ENCODE assay signal across 30 cellular contexts in genomic region chr3:109831403-109831802, GRCh38.
"Had no signal": no experiment of that assay in that cellular context is flagged by ENCODE, and none has a peak within 500 bp of the region (broad histone marks: within the 10 kb centered on the region; RNA-seq: fewer than 3 reads in every experiment).

No MANE protein-coding gene starts in this region.

- DNase-seq: activated CD4-positive, alpha-beta memory T cell treated with anti-CD3 and anti-CD28 coated beads, Interleukin-2, amount 10 ng/mL, durations not matched to agents 7 days and 5 days; activated CD4-positive, alpha-beta T cell treated with anti-CD3 and anti-CD28 coated beads for 36 hours; activated CD4-positive, alpha-beta T cell treated with anti-CD3 and anti-CD28 coated beads, Interleukin-2, amount 50 U/mL, for 1 hour; activated gamma-delta T cell; activated naive CD4-positive, alpha-beta T cell treated with anti-CD3 and anti-CD28 coated beads for 36 hours; activated T-cell treated with anti-CD3 and anti-CD28 coated beads for 4 hours; activated T-cell treated with anti-CD3 and anti-CD28 coated beads, Interleukin-2, amount 50 U/mL, for 48 hours; amygdala; MG63; MV-4-11; NCI-H1092 treated with DMSO at 0.1 percent for 48 hours; NCI-H1417 treated with DMSO at 0.1 percent for 48 hours; NCI-H1694 treated with DMSO at 0.1 percent for 48 hours; NCI-H2029 treated with DMSO at 0.1 percent for 48 hours; NCI-H345; NCI-H510A; NCI-H69; NK-92 treated with Interleukin-12 subunit alpha and Interleukin-12 subunit beta, amount 100 ng/mL, for 24 hours; Peyer's patch; Right ventricle myocardium superior; SJCRH30; SK-N-SH; SW 1271 had no signal

- ATAC-seq: activated CD4-positive, alpha-beta T cell treated with anti-CD3 and anti-CD28 coated beads for 36 hours; activated T-helper 17 cell treated with anti-CD3 and anti-CD28 coated beads, Interleukin-2, amount 50 U/mL, for 72 hours had no signal

- H3K9ac ChIP-seq: SK-N-SH had no signal

- H3K36me3 Mint-ChIP-seq: activated naive CD8-positive, alpha-beta T cell; brain had no signal

- H3K36me3 ChIP-seq: cardiac muscle cell, MG63, Peyer's patch, SJCRH30 had no signal

- H3K9me2 ChIP-seq: SK-N-SH had no signal

- H3K4me3 ChIP-seq: cardiac muscle cell, MG63, Peyer's patch, SJCRH30 had no signal

- H3K9me3 Mint-ChIP-seq: activated T-helper 17 cell treated with anti-CD3 and anti-CD28 coated beads, Interleukin-2, amount 50 U/mL, for 72 hours; brain; T-helper 1 cell treated with Interleukin-12 subunit alpha and Interleukin-12 subunit beta and Interleukin-4 antibody, amounts not matched to agents 30 μg/mL and 1 μg/mL, for 36 hours had no signal

- H3K4me3 Mint-ChIP-seq: activated CD4-positive, alpha-beta memory T cell treated with anti-CD3 and anti-CD28 coated beads, Interleukin-2, amount 10 ng/mL, durations not matched to agents 7 days and 5 days; activated CD4-positive, alpha-beta T cell treated with anti-CD3 and anti-CD28 coated beads for 36 hours; activated naive CD4-positive, alpha-beta T cell treated with anti-CD3 and anti-CD28 coated beads for 36 hours; activated naive CD8-positive, alpha-beta T cell; activated T-helper 17 cell treated with anti-CD3 and anti-CD28 coated beads, Interleukin-2, amount 50 U/mL, for 72 hours; brain; T-helper 1 cell treated with Interleukin-12 subunit alpha and Interleukin-12 subunit beta and Interleukin-4 antibody, amounts not matched to agents 30 μg/mL and 1 μg/mL, for 36 hours had no signal

- H3K4me2 ChIP-seq: SK-N-SH had no signal

- H3K27me3 Mint-ChIP-seq: activated CD4-positive, alpha-beta memory T cell treated with anti-CD3 and anti-CD28 coated beads, Interleukin-2, amount 10 ng/mL, durations not matched to agents 7 days and 5 days; activated CD4-positive, alpha-beta T cell treated with anti-CD3 and anti-CD28 coated beads for 36 hours; activated naive CD8-positive, alpha-beta T cell; activated T-helper 17 cell treated with anti-CD3 and anti-CD28 coated beads, Interleukin-2, amount 50 U/mL, for 72 hours; brain had no signal

- H3K27ac Mint-ChIP-seq: activated CD4-positive, alpha-beta memory T cell treated with anti-CD3 and anti-CD28 coated beads, Interleukin-2, amount 10 ng/mL, durations not matched to agents 7 days and 5 days; activated CD4-positive, alpha-beta T cell treated with anti-CD3 and anti-CD28 coated beads for 36 hours; activated naive CD4-positive, alpha-beta T cell treated with anti-CD3 and anti-CD28 coated beads for 36 hours; activated naive CD8-positive, alpha-beta T cell; activated T-helper 17 cell treated with anti-CD3 and anti-CD28 coated beads, Interleukin-2, amount 50 U/mL, for 72 hours; brain; T-helper 1 cell treated with Interleukin-12 subunit alpha and Interleukin-12 subunit beta and Interleukin-4 antibody, amounts not matched to agents 30 μg/mL and 1 μg/mL, for 36 hours had no signal

- H3K4me1 ChIP-seq: Peyer's patch, SJCRH30 had no signal

- H3K27ac ChIP-seq: cardiac muscle cell, Peyer's patch, RWPE1, SJCRH30, VCaP had no signal

- H3K9me3 ChIP-seq: MG63, Peyer's patch, SJCRH30, SK-N-SH had no signal

- H3K4me1 Mint-ChIP-seq: activated CD4-positive, alpha-beta memory T cell treated with anti-CD3 and anti-CD28 coated beads, Interleukin-2, amount 10 ng/mL, durations not matched to agents 7 days and 5 days; activated CD4-positive, alpha-beta T cell treated with anti-CD3 and anti-CD28 coated beads for 36 hours; activated T-helper 17 cell treated with anti-CD3 and anti-CD28 coated beads, Interleukin-2, amount 50 U/mL, for 72 hours; brain had no signal

- H3K27me3 ChIP-seq: cardiac muscle cell, MG63, Peyer's patch, SJCRH30 had no signal
